10 cellular contexts compared by ENCODE assay signal in the genomic region with DNA sequence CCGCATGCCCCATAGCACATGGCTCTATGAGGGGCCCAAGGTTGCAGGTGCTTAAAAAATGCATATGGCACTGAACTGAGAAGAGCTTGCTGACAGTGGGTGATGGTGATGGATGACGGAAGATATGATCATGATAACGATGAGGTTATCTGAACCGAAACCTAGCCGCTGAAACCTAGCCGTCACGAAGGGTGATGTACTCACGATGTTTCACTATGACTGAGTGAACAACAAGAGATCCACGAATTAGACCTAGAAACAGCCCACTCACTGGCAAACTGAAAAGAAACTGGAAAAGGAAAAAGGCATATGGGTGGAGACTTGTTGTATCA. TPM values are rescaled to one million over a fixed set of nuclear protein-coding genes. Genes with fewer than 3 reads are reported as not detected.
DNase-seq lines count a peak whose midpoint lies in the region; ATAC-seq, FAIRE-seq and TF ChIP-seq lines count a peak whose summit lies in the region.
"Had no signal": no experiment of that assay in that cellular context is flagged by ENCODE, and none has a peak within 500 bp of the region (broad histone marks: within the 10 kb centered on the region; RNA-seq: fewer than 3 reads in every experiment).

No MANE protein-coding gene starts in this region.

- peaks cover 37% of the 10 kb centered on the region for H3K36me3 Mint-ChIP-seq in activated CD4-positive, alpha-beta T cell treated with anti-CD3 and anti-CD28 coated beads, Interleukin-2, amount 10 ng/mL, durations not matched to agents 7 days and 5 days (ENCODE audit: low read depth)

- peaks cover 21% of the 10 kb centered on the region for H3K9me3 Mint-ChIP-seq in activated CD4-positive, alpha-beta T cell treated with anti-CD3 and anti-CD28 coated beads, Interleukin-2, amount 10 ng/mL, durations not matched to agents 7 days and 5 days

- H3K4me1 ChIP-seq in kidney (ENCODE audit: control insufficient read depth in 1 of 2, insufficient read depth in 1 of 2, low read depth in 1 of 2, low read length in 2 of 2): no peaks in the 10 kb centered on the region

- intact Hi-C loops in kidney (cut with DNase I): no loop called here

- no peak overlapping the region for H3K9ac ChIP-seq in kidney (ENCODE audit: low read length in 2 of 2)

- H3K4me3 Mint-ChIP-seq in activated CD4-positive, alpha-beta T cell treated with anti-CD3 and anti-CD28 coated beads, Interleukin-2, amount 10 ng/mL, durations not matched to agents 7 days and 5 days: peak overlapping the region; percentile 14

- no peaks in the 10 kb centered on the region for H3K36me3 ChIP-seq in kidney (ENCODE audit: control insufficient read depth in 1 of 2, insufficient read depth in 2 of 2, low read length in 2 of 2)
- H3K36me3 ChIP-seq: tibial artery had no signal

- FAIRE-seq in kidney (lab: Jason Lieb, UNC): no peak
- FAIRE-seq: colon had no signal

- POLR2A ChIA-PET in activated CD4-positive, alpha-beta T cell treated with anti-CD3 and anti-CD28 coated beads, Interleukin-2, amount 10 ng/mL, durations not matched to agents 7 days and 5 days (lab: Charles Lee): no interaction called here

- no peaks in the 10 kb centered on the region for H3K9me3 ChIP-seq in kidney (ENCODE audit: control insufficient read depth in 1 of 2, low read length in 2 of 2)
- H3K9me3 ChIP-seq: tibial artery had no signal

- CTCF ChIA-PET in activated CD4-positive, alpha-beta T cell treated with anti-CD3 and anti-CD28 coated beads, Interleukin-2, amount 10 ng/mL, durations not matched to agents 7 days and 5 days (lab: Charles Lee): interaction anchor here (0.5 to 6.0 kb wide), 7 partner anchors 14 to 474 kb away, joined by 3 to 40 read pairs (median 7); partner anchors contain the start of gene BCL6

- H3K4me1 Mint-ChIP-seq in activated CD4-positive, alpha-beta T cell treated with anti-CD3 and anti-CD28 coated beads, Interleukin-2, amount 10 ng/mL, durations not matched to agents 7 days and 5 days: peaks cover 89% of the 10 kb centered on the region

- DNase-seq in activated CD4-positive, alpha-beta T cell treated with anti-CD3 and anti-CD28 coated beads, Interleukin-2, amount 10 ng/mL, durations not matched to agents 7 days and 5 days: peak; percentile 84
- peak; percentile 47 to 58 for DNase-seq in stimulated activated CD4-positive, alpha-beta T cell treated with anti-CD3 and anti-CD28 coated beads, Interleukin-2, amount 100 ng/mL, for 48 hours
- DNase-seq in NCI-H2029 treated with DMSO at 0.1 percent for 48 hours (lab: John Stamatoyannopoulos, UW): no peak
- no peak for DNase-seq in OCI-M1 (lab: John Stamatoyannopoulos, UW)
- no peak for DNase-seq in NCI-H1048 (lab: John Stamatoyannopoulos, UW)
- no peak for DNase-seq in kidney
- DNase-seq: tibial artery had no signal

- no peak overlapping the region for H3K4me3 ChIP-seq in kidney (ENCODE audit: low read length in 2 of 2)
- H3K4me3 ChIP-seq: tibial artery had no signal

- no peaks in the 10 kb centered on the region for H3K27me3 Mint-ChIP-seq in activated CD4-positive, alpha-beta T cell treated with anti-CD3 and anti-CD28 coated beads, Interleukin-2, amount 10 ng/mL, durations not matched to agents 7 days and 5 days

- H3K27ac ChIP-seq in kidney (ENCODE audit: low read depth in 2 of 2, low read length in 2 of 2): no peak overlapping the region
- H3K27ac ChIP-seq: tibial artery had no signal

- ATAC-seq in GM18909 (IDR thresholded peaks at IDR 0.05; ENCODE audit: poor library complexity, unreplicated experiment) (peak; percentile 87), HG02885 (IDR thresholded peaks at IDR 0.05; ENCODE audit: poor library complexity, unreplicated experiment) (peak; percentile 92)

- H3K27ac Mint-ChIP-seq in activated CD4-positive, alpha-beta T cell treated with anti-CD3 and anti-CD28 coated beads, Interleukin-2, amount 10 ng/mL, durations not matched to agents 7 days and 5 days: peak overlapping the region; percentile 91

- no peak for TF ChIP-seq CTCF in kidney (IDR thresholded peaks at IDR 0.05; ENCODE audit: borderline replicate concordance, extremely low read depth, insufficient read depth)

RNA-seq across cellular contexts. Expression of gene BCL6, which starts 57.6 kb away (rescaled TPM):
- 10 to 100 TPM; 12.0 to 12.7 TPM for total RNA-seq in activated CD4-positive, alpha-beta T cell treated with anti-CD3 and anti-CD28 coated beads, Interleukin-2, amount 10 ng/mL, durations not matched to agents 7 days and 5 days
- 110 TPM for total RNA-seq in kidney
- polyA plus RNA-seq in kidney (ENCODE audit: insufficient read depth, low read depth, low replicate concordance): 7.3 TPM

Comparison
In these comparisons a context has a peak if more than half of its experiments do, and no peak if none do; other contexts are left out.
1. DNase-seq: peak in activated CD4-positive, alpha-beta T cell treated with anti-CD3 and anti-CD28 coated beads, Interleukin-2, amount 10 ng/mL, durations not matched to agents 7 days and 5 days (single experiment) and stimulated activated CD4-positive, alpha-beta T cell treated with anti-CD3 and anti-CD28 coated beads, Interleukin-2, amount 100 ng/mL, for 48 hours (2 of 2); none in NCI-H2029 treated with DMSO at 0.1 percent for 48 hours (single experiment), OCI-M1 (single experiment), NCI-H1048 (single experiment) and kidney (single experiment).